22 cellular contexts compared by ENCODE assay signal in genomic region chr4:3188118-3188517, GRCh38.
"Had no signal": no experiment of that assay in that cellular context is flagged by ENCODE, and none has a peak within 500 bp of the region (broad histone marks: within the 10 kb centered on the region; RNA-seq: fewer than 3 reads in every experiment).

No MANE protein-coding gene starts in this region.

- H3K9me3 Mint-ChIP-seq: naive thymus-derived CD4-positive, alpha-beta T cell; nephron; type B pancreatic cell had no signal

- H3K27ac Mint-ChIP-seq: nephron, type B pancreatic cell had no signal

- H3K27me3 Mint-ChIP-seq: naive thymus-derived CD4-positive, alpha-beta T cell; type B pancreatic cell had no signal

- H3K4me1 Mint-ChIP-seq: nephron had no signal

- H3K4me3 Mint-ChIP-seq: naive thymus-derived CD4-positive, alpha-beta T cell; nephron; type B pancreatic cell had no signal

- ATAC-seq: gastrocnemius medialis; left cardiac atrium; left lung; naive thymus-derived CD4-positive, alpha-beta T cell; sciatic nerve had no signal

- DNase-seq: cerebellar nuclear complex; cortex of kidney; gastrocnemius medialis; left cardiac atrium; left lung; mesenchymal stem cell; midbrain; naive thymus-derived CD4-positive, alpha-beta T cell; nucleus accumbens; ovary; posterior cingulate gyrus; stimulated activated CD4-positive, alpha-beta T cell treated with anti-CD3 and anti-CD28 coated beads, Interleukin-12 subunit alpha, Interleukin-12 subunit beta, amount 100 ng/mL, for 4 hours; stimulated activated CD4-positive, alpha-beta T cell treated with anti-CD3 and anti-CD28 coated beads, Interleukin-1b, Interleukin-23, amount 100 ng/mL, for 48 hours; stimulated activated CD4-positive, alpha-beta T cell treated with anti-CD3 and anti-CD28 coated beads, Interleukin-4, amount 100 ng/mL, for 1 hour; stimulated activated CD8-positive, alpha-beta memory T cell treated with anti-CD3 and anti-CD28 coated beads, Interleukin-4, amount 100 ng/mL, for 48 hours; stimulated activated naive CD4-positive, alpha-beta T cell; substantia nigra; testis; tibial artery had no signal
